1 cellular context compared by ENCODE assay signal in genomic region chr5:34660444-34660843, GRCh38.
TF ChIP-seq lines count a peak whose summit lies in the region.

No MANE protein-coding gene starts in this region.

TF ChIP-seq in IMR-90, 13 proteins besides CTCF, POLR2A, EP300 and RAD21 (continued from another document):
- TF ChIP-seq SMC3 (IDR thresholded peaks at IDR 0.05; ENCODE audit: low read depth, low read length) (no peak), CEBPB (IDR thresholded peaks at IDR 0.05; ENCODE audit: low read depth, low read length) (peak; percentile 31; the same call in 1 of the 2 replicates), NFE2L2 (IDR thresholded peaks at IDR 0.05; ENCODE audit: low read depth, low read length) (no peak), BHLHE40 (IDR thresholded peaks at IDR 0.05; ENCODE audit: low read depth, low read length) (peak; percentile 41), CHD1 (IDR thresholded peaks at IDR 0.05; ENCODE audit: low read depth, low read length) (no peak), RCOR1 (IDR thresholded peaks at IDR 0.05; ENCODE audit: insufficient replicate concordance, low read length) (no peak)
- TF ChIP-seq, protein P1, sequence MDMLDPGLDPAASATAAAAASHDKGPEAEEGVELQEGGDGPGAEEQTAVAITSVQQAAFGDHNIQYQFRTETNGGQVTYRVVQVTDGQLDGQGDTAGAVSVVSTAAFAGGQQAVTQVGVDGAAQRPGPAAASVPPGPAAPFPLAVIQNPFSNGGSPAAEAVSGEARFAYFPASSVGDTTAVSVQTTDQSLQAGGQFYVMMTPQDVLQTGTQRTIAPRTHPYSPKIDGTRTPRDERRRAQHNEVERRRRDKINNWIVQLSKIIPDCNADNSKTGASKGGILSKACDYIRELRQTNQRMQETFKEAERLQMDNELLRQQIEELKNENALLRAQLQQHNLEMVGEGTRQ (IDR thresholded peaks at IDR 0.05; ENCODE audit: low read depth, low read length), result peak; percentile 41; the same call in 1 of the 2 replicates
TF ChIP-seq in IMR-90: peak in this region for 6.
